ENCODE assay signal across 16 cellular contexts in genomic region chr1:81071072-81071858, GRCh38.
A peak's percentile ranks its signal among the peaks of the same experiment; 100 is the strongest.
DNase-seq lines count a peak whose midpoint lies in the region; ATAC-seq and TF ChIP-seq lines count a peak whose summit lies in the region.
"Had no signal": no experiment of that assay in that cellular context is flagged by ENCODE, and none has a peak within 500 bp of the region (broad histone marks: within the 10 kb centered on the region; RNA-seq: fewer than 3 reads in every experiment).

No MANE protein-coding gene starts in this region.

- H3K9me2 ChIP-seq in GM23338 (ENCODE audit: insufficient read depth) (peaks cover 6% of the 10 kb centered on the region; the same call in 1 of the 2 replicates), SK-N-SH (no peaks in the 10 kb centered on the region), hepatocyte (replicated peaks; ENCODE audit: insufficient read depth) (no peaks in the 10 kb centered on the region)

- ATAC-seq in GM23338 (no peak), GM21825 (IDR thresholded peaks at IDR 0.05; ENCODE audit: unreplicated experiment) (no peak), left colon (no peak)

- H3K9me3 ChIP-seq in SK-N-SH: no peaks in the 10 kb centered on the region
- no peaks in the 10 kb centered on the region for H3K9me3 ChIP-seq in hepatocyte (ENCODE audit: low read depth)

- no peak overlapping the region for H3K4me3 Mint-ChIP-seq in GM23338
- H3K4me3 Mint-ChIP-seq: CD4-positive, alpha-beta memory T cell had no signal

- H3K9me3 Mint-ChIP-seq in GM23338: no peaks in the 10 kb centered on the region; the same call in 2 of the 3 replicates

- H3K4me1 Mint-ChIP-seq in GM23338: peaks cover 20% of the 10 kb centered on the region
- H3K4me1 Mint-ChIP-seq: CD4-positive, alpha-beta memory T cell had no signal

- H3K9ac ChIP-seq in SK-N-SH: no peak overlapping the region

- no peak for DNase-seq in GM23338 (ENCODE audit: low spot score)
- DNase-seq in SK-N-SH: peak; percentile 25
- DNase-seq in fibroblast of peridontal ligament (ENCODE audit: extremely low read depth): peak; percentile 19
- DNase-seq in stimulated activated naive CD4-positive, alpha-beta T cell (lab: John Stamatoyannopoulos, UW): no peak
- DNase-seq in left colon: no peak
- DNase-seq in hepatocyte (ENCODE audit: low spot score): no peak
- DNase-seq: C1 segment of cervical spinal cord; Calu3; CD4-positive, alpha-beta memory T cell; COR-L47; DMS79; EL; GF-D8; H7; HCEC 1CT had no signal

- H3K36me3 ChIP-seq in GM23338 (ENCODE audit: insufficient read depth): no peaks in the 10 kb centered on the region
- no peaks in the 10 kb centered on the region for H3K36me3 ChIP-seq in SK-N-SH (replicated peaks in 1 of 2; ENCODE audit: control insufficient read depth in 1 of 2, insufficient read depth in 2 of 2, low read length in 1 of 2)
- no peaks in the 10 kb centered on the region for H3K36me3 ChIP-seq in hepatocyte (replicated peaks; ENCODE audit: insufficient read depth, low read depth)

- H3F3A ChIP-seq in GM23338 (replicated peaks; ENCODE audit: low read depth) (no peaks in the 10 kb centered on the region), SK-N-SH (replicated peaks; ENCODE audit: insufficient read depth) (no peaks in the 10 kb centered on the region)

- H4K20me1 ChIP-seq in GM23338 (replicated peaks; ENCODE audit: insufficient read depth) (no peaks in the 10 kb centered on the region), SK-N-SH (ENCODE audit: insufficient read depth) (no peaks in the 10 kb centered on the region), hepatocyte (ENCODE audit: insufficient read depth, poor library complexity, severe bottlenecking) (no peaks in the 10 kb centered on the region)

- H3K79me2 ChIP-seq in GM23338 (replicated peaks; ENCODE audit: insufficient read depth) (no peaks in the 10 kb centered on the region), SK-N-SH (ENCODE audit: insufficient read depth) (no peaks in the 10 kb centered on the region), hepatocyte (no peaks in the 10 kb centered on the region)

- H3K4me2 ChIP-seq in GM23338 (no peak overlapping the region), SK-N-SH (no peak overlapping the region), hepatocyte (no peak overlapping the region)

- POLR2A ChIA-PET in SK-N-SH (lab: Yijun Ruan, JAX): no interaction called here

- intact Hi-C loops in left colon (cut with DNase I, micrococcal nuclease): no loop called here

- H3K27me3 ChIP-seq in GM23338 (ENCODE audit: insufficient read depth) (no peaks in the 10 kb centered on the region), SK-N-SH (ENCODE audit: insufficient read depth) (no peaks in the 10 kb centered on the region), hepatocyte (no peaks in the 10 kb centered on the region)

- H3K36me3 Mint-ChIP-seq in GM23338 (ENCODE audit: low read depth): no peaks in the 10 kb centered on the region
- H3K36me3 Mint-ChIP-seq: CD4-positive, alpha-beta memory T cell had no signal

- no peaks in the 10 kb centered on the region for H3K27me3 Mint-ChIP-seq in GM23338 (ENCODE audit: insufficient read depth, low read depth, poor library complexity)
- H3K27me3 Mint-ChIP-seq: CD4-positive, alpha-beta memory T cell had no signal

- no peak overlapping the region for H3K27ac ChIP-seq in GM23338 (ENCODE audit: low read depth)
- H3K27ac ChIP-seq in SK-N-SH (ENCODE audit: low read depth in 2 of 2, low read length in 1 of 2): peak overlapping the region; percentile 12 to 50; a peak in 3 of 4 replicates
- no peak overlapping the region for H3K27ac ChIP-seq in hepatocyte

- CTCF ChIA-PET in SK-N-SH (lab: Yijun Ruan, JAX): no interaction called here

- TF ChIP-seq CTCF in GM23338 (conservative IDR thresholded peaks at IDR 0.05; ENCODE audit: low read depth in 2 of 2) (no peak), SK-N-SH (IDR thresholded peaks at IDR 0.05) (no peak), hepatocyte (IDR thresholded peaks at IDR 0.05; ENCODE audit: poor library complexity) (no peak)

- H3K4me1 ChIP-seq in GM23338 (ENCODE audit: insufficient read depth): peaks cover 11% of the 10 kb centered on the region
- no peaks in the 10 kb centered on the region; a peak in 1 of 4 replicates for H3K4me1 ChIP-seq in SK-N-SH (ENCODE audit: control insufficient read depth in 1 of 2, insufficient read depth in 2 of 2, low read depth in 1 of 2, low read length in 1 of 2)
- no peaks in the 10 kb centered on the region for H3K4me1 ChIP-seq in hepatocyte (ENCODE audit: insufficient read depth)

- 5% methylated on average over 1 of the region's 1 CpG for WGBS in SK-N-SH (ENCODE audit: low lambda C conversion rate)
- WGBS in hepatocyte (ENCODE audit: low lambda C conversion rate, missing lambda C conversion rate): 74% methylated on average over 1 of the region's 1 CpG

- no peak; a peak in 3 of 4 replicates for TF ChIP-seq EP300 in SK-N-SH (IDR thresholded peaks at IDR 0.05; ENCODE audit: borderline replicate concordance in 1 of 2, low read depth in 1 of 2, low read length in 1 of 2)

- no peak for TF ChIP-seq RAD21 in SK-N-SH (IDR thresholded peaks at IDR 0.05; ENCODE audit: low read length)

- H3K27ac Mint-ChIP-seq in GM23338: peak overlapping the region; percentile 4; the same call in 1 of the 2 replicates
- H3K27ac Mint-ChIP-seq: CD4-positive, alpha-beta memory T cell had no signal

- no peak overlapping the region for H2AFZ ChIP-seq in GM23338
- H2AFZ ChIP-seq in SK-N-SH (ENCODE audit: low read depth): no peak overlapping the region
- H2AFZ ChIP-seq in hepatocyte: no peak overlapping the region

- H3K4me3 ChIP-seq in GM23338 (no peak overlapping the region), SK-N-SH (ENCODE audit: low read depth in 2 of 2, low read length in 1 of 2) (no peak overlapping the region), hepatocyte (no peak overlapping the region)

TF ChIP-seq in GM23338, 12 proteins besides CTCF, POLR2A, EP300 and RAD21 (continues in another document):
- TF ChIP-seq CREB1 (CRISPR knock-in tag; IDR thresholded peaks at IDR 0.05; ENCODE audit: low read depth) (no peak), JUNB (IDR thresholded peaks at IDR 0.05; ENCODE audit: unreplicated experiment) (no peak)

TF ChIP-seq in SK-N-SH, 30 proteins besides CTCF, POLR2A, EP300 and RAD21 (continues in another document):
- TF ChIP-seq MEF2A (IDR thresholded peaks at IDR 0.05; ENCODE audit: borderline replicate concordance, low read depth) (no peak), FOXJ3 (CRISPR knock-in tag; IDR thresholded peaks at IDR 0.05) (no peak), CHD2 (IDR thresholded peaks at IDR 0.05; ENCODE audit: low read length, partially characterized antibody) (no peak), ELF1 (IDR thresholded peaks at IDR 0.05) (no peak), FOXM1 (IDR thresholded peaks at IDR 0.05; ENCODE audit: low read depth) (no peak), NFIC (IDR thresholded peaks at IDR 0.05; ENCODE audit: borderline replicate concordance) (peak; percentile 65), SIN3A (IDR thresholded peaks at IDR 0.05; ENCODE audit: borderline replicate concordance, low read depth, low read length) (no peak), GABPA (IDR thresholded peaks at IDR 0.05; ENCODE audit: low read depth) (no peak), RFX5 (IDR thresholded peaks at IDR 0.05; ENCODE audit: low read length) (no peak), SMC3 (IDR thresholded peaks at IDR 0.05; ENCODE audit: low read depth, low read length) (no peak), JUND (IDR thresholded peaks at IDR 0.05) (peak; percentile 30; the same call in 1 of the 2 replicates), NRF1 (IDR thresholded peaks at IDR 0.05; ENCODE audit: low read depth, low read length) (no peak), ZBTB33 (IDR thresholded peaks at IDR 0.05; ENCODE audit: borderline replicate concordance, low read depth) (no peak), GATA2 (CRISPR knock-in tag; IDR thresholded peaks at IDR 0.05) (peak; percentile 49; the same call in 1 of the 2 replicates), RXRA (IDR thresholded peaks at IDR 0.05; ENCODE audit: borderline replicate concordance, low read depth) (no peak), FOSL2 (IDR thresholded peaks at IDR 0.05; ENCODE audit: borderline replicate concordance, low read depth) (no peak)
- TF ChIP-seq, protein P1, sequence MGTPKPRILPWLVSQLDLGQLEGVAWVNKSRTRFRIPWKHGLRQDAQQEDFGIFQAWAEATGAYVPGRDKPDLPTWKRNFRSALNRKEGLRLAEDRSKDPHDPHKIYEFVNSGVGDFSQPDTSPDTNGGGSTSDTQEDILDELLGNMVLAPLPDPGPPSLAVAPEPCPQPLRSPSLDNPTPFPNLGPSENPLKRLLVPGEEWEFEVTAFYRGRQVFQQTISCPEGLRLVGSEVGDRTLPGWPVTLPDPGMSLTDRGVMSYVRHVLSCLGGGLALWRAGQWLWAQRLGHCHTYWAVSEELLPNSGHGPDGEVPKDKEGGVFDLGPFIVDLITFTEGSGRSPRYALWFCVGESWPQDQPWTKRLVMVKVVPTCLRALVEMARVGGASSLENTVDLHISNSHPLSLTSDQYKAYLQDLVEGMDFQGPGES (IDR thresholded peaks at IDR 0.05; ENCODE audit: low read depth, low read length): no peak
- TF ChIP-seq, protein P2, sequence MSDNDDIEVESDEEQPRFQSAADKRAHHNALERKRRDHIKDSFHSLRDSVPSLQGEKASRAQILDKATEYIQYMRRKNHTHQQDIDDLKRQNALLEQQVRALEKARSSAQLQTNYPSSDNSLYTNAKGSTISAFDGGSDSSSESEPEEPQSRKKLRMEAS (IDR thresholded peaks at IDR 0.05; ENCODE audit: low read depth): no peak

Comparison
In these comparisons a context has a peak if more than half of its experiments do, and no peak if none do; other contexts are left out.
1. DNase-seq: peak in SK-N-SH (single experiment) and fibroblast of peridontal ligament (single experiment); none in GM23338 (single experiment), stimulated activated naive CD4-positive, alpha-beta T cell (0 of 6), left colon (0 of 2) and hepatocyte (single experiment).
2. H3K27ac ChIP-seq: peak in SK-N-SH (2 of 2); none in GM23338 (single experiment) and hepatocyte (single experiment).